In genomic region chr12:116366824-116367223, GRCh38 we compare ENCODE assay signal across 29 cellular contexts.
A peak's percentile ranks its signal among the peaks of the same experiment; 100 is the strongest.
DNase-seq lines count a peak whose midpoint lies in the region; ATAC-seq and TF ChIP-seq lines count a peak whose summit lies in the region.
"Had no signal": no experiment of that assay in that cellular context is flagged by ENCODE, and none has a peak within 500 bp of the region (broad histone marks: within the 10 kb centered on the region; RNA-seq: fewer than 3 reads in every experiment).

No MANE protein-coding gene starts in this region.

- H3K9me3 Mint-ChIP-seq in stimulated activated effector memory CD8-positive, alpha-beta T cell treated with anti-CD3 and anti-CD28 coated beads, Interleukin-12 subunit alpha, Interleukin-12 subunit beta, amount 100 ng/mL, for 72 hours: no peaks in the 10 kb centered on the region
- H3K9me3 Mint-ChIP-seq: activated CD8-positive, alpha-beta T cell treated with anti-CD3 and anti-CD28 coated beads for 36 hours; activated naive CD4-positive, alpha-beta T cell treated with anti-CD3 and anti-CD28 coated beads, Interleukin-2, amount 50 U/mL, for 72 hours; stimulated activated naive B cell treated with anti-CD40 and anti-IgM and Interleukin-4, amounts not matched to agents 10 μg/mL and 1 μg/mL and 100 μg/mL, for 72 hours had no signal

- 92% methylated on average over 6 of the region's 6 CpGs for WGBS in hepatocyte (ENCODE audit: low lambda C conversion rate, missing lambda C conversion rate)

- no peaks in the 10 kb centered on the region for H4K20me1 ChIP-seq in hepatocyte (ENCODE audit: insufficient read depth, poor library complexity, severe bottlenecking)

- H2AFZ ChIP-seq in hepatocyte: no peak overlapping the region

- intact Hi-C loops in left lung (cut with DNase I): no loop called here

- no peaks in the 10 kb centered on the region for H3K4me1 Mint-ChIP-seq in stimulated activated effector memory CD8-positive, alpha-beta T cell treated with anti-CD3 and anti-CD28 coated beads, Interleukin-12 subunit alpha, Interleukin-12 subunit beta, amount 100 ng/mL, for 72 hours
- H3K4me1 Mint-ChIP-seq: T-helper 17 cell had no signal

- DNase-seq in NCI-H1417 (lab: John Stamatoyannopoulos, UW) (peak in 2 of 3 experiments; percentile 31 to 51), NCI-H1417 treated with DMSO at 0.1 percent for 48 hours (lab: John Stamatoyannopoulos, UW) (no peak), NCI-H2029 (lab: John Stamatoyannopoulos, UW) (peak; percentile 80), left lung (no peak), SJCRH30 (no peak), hepatocyte (ENCODE audit: low spot score) (no peak)
- no peak for DNase-seq in stimulated activated effector memory CD8-positive, alpha-beta T cell treated with anti-CD3 and anti-CD28 coated beads, Interleukin-12 subunit alpha, Interleukin-12 subunit beta, amount 100 ng/mL, for 72 hours (ENCODE audit: low spot score in 2 of 2)
- DNase-seq: 8988T; activated CD4-positive, alpha-beta T cell treated with anti-CD3 and anti-CD28 coated beads for 1 hour; activated CD8-positive, alpha-beta T cell treated with anti-CD3 and anti-CD28 coated beads for 36 hours; AML-193; aorta; effector memory CD4-positive, alpha-beta T cell; erythroblast; KBM-7; mammary epithelial cell; NCI-H748 treated with DMSO at 0.1 percent for 48 hours; stimulated activated CD4-positive, alpha-beta T cell treated with anti-CD3 and anti-CD28 coated beads, Interleukin-4, amount 100 ng/mL, for 4 hours; stimulated activated naive B cell treated with anti-CD40 and anti-IgM and Interleukin-4, amounts not matched to agents 10 μg/mL and 1 μg/mL and 100 μg/mL, for 72 hours; T-helper 17 cell had no signal

- H3K27ac Mint-ChIP-seq in stimulated activated effector memory CD8-positive, alpha-beta T cell treated with anti-CD3 and anti-CD28 coated beads, Interleukin-12 subunit alpha, Interleukin-12 subunit beta, amount 100 ng/mL, for 72 hours: peak overlapping the region; percentile 9
- H3K27ac Mint-ChIP-seq: activated CD8-positive, alpha-beta T cell treated with anti-CD3 and anti-CD28 coated beads for 36 hours; activated naive CD4-positive, alpha-beta T cell treated with anti-CD3 and anti-CD28 coated beads, Interleukin-2, amount 50 U/mL, for 72 hours; stimulated activated naive B cell treated with anti-CD40 and anti-IgM and Interleukin-4, amounts not matched to agents 10 μg/mL and 1 μg/mL and 100 μg/mL, for 72 hours; T-helper 17 cell had no signal

- H3K4me3 Mint-ChIP-seq in stimulated activated effector memory CD8-positive, alpha-beta T cell treated with anti-CD3 and anti-CD28 coated beads, Interleukin-12 subunit alpha, Interleukin-12 subunit beta, amount 100 ng/mL, for 72 hours: no peak overlapping the region
- H3K4me3 Mint-ChIP-seq: activated CD8-positive, alpha-beta T cell treated with anti-CD3 and anti-CD28 coated beads for 36 hours; stimulated activated naive B cell treated with anti-CD40 and anti-IgM and Interleukin-4, amounts not matched to agents 10 μg/mL and 1 μg/mL and 100 μg/mL, for 72 hours; T-helper 17 cell had no signal

- H3K36me3 Mint-ChIP-seq in stimulated activated effector memory CD8-positive, alpha-beta T cell treated with anti-CD3 and anti-CD28 coated beads, Interleukin-12 subunit alpha, Interleukin-12 subunit beta, amount 100 ng/mL, for 72 hours: no peaks in the 10 kb centered on the region
- H3K36me3 Mint-ChIP-seq: activated naive CD4-positive, alpha-beta T cell treated with anti-CD3 and anti-CD28 coated beads, Interleukin-2, amount 50 U/mL, for 72 hours; stimulated activated naive B cell treated with anti-CD40 and anti-IgM and Interleukin-4, amounts not matched to agents 10 μg/mL and 1 μg/mL and 100 μg/mL, for 72 hours had no signal

- H3K4me3 ChIP-seq in left lung (no peak overlapping the region), SJCRH30 (no peak overlapping the region), hepatocyte (no peak overlapping the region)
- H3K4me3 ChIP-seq: cardiac muscle cell, coronary artery, HAP-1, MG63, sigmoid colon, suprapubic skin, vagina had no signal

- no peaks in the 10 kb centered on the region for H3K27me3 ChIP-seq in left lung
- H3K27me3 ChIP-seq in SJCRH30: no peaks in the 10 kb centered on the region
- no peaks in the 10 kb centered on the region for H3K27me3 ChIP-seq in hepatocyte
- H3K27me3 ChIP-seq: cardiac muscle cell, MG63, sigmoid colon, suprapubic skin, vagina had no signal

- H3K27ac ChIP-seq in left lung (peak overlapping the region; percentile 24 to 57), SJCRH30 (no peak overlapping the region), hepatocyte (no peak overlapping the region)
- H3K27ac ChIP-seq: cardiac muscle cell, coronary artery, suprapubic skin, vagina had no signal

- H3K9me2 ChIP-seq in hepatocyte (replicated peaks; ENCODE audit: insufficient read depth): no peaks in the 10 kb centered on the region

- H3K36me3 ChIP-seq in left lung (no peaks in the 10 kb centered on the region), SJCRH30 (no peaks in the 10 kb centered on the region), hepatocyte (replicated peaks; ENCODE audit: insufficient read depth, low read depth) (no peaks in the 10 kb centered on the region)
- H3K36me3 ChIP-seq: cardiac muscle cell, HAP-1, MG63, sigmoid colon, suprapubic skin, vagina had no signal

- H3K79me2 ChIP-seq in hepatocyte: no peaks in the 10 kb centered on the region

- H3K4me2 ChIP-seq in hepatocyte: no peak overlapping the region

- peak; percentile 85 for ATAC-seq in left lung
- ATAC-seq in stimulated activated effector memory CD8-positive, alpha-beta T cell treated with anti-CD3 and anti-CD28 coated beads, Interleukin-12 subunit alpha, Interleukin-12 subunit beta, amount 100 ng/mL, for 72 hours: no peak
- ATAC-seq in HG03520 (IDR thresholded peaks at IDR 0.05; ENCODE audit: unreplicated experiment): no peak
- ATAC-seq: activated CD8-positive, alpha-beta T cell treated with anti-CD3 and anti-CD28 coated beads for 36 hours; activated naive CD4-positive, alpha-beta T cell treated with anti-CD3 and anti-CD28 coated beads, Interleukin-2, amount 50 U/mL, for 72 hours; stimulated activated naive B cell treated with anti-CD40 and anti-IgM and Interleukin-4, amounts not matched to agents 10 μg/mL and 1 μg/mL and 100 μg/mL, for 72 hours; T-helper 17 cell had no signal

- no peak for TF ChIP-seq CTCF in left lung (IDR thresholded peaks at IDR 0.05)
- no peak for TF ChIP-seq CTCF in hepatocyte (IDR thresholded peaks at IDR 0.05; ENCODE audit: poor library complexity)

- no peaks in the 10 kb centered on the region for H3K4me1 ChIP-seq in left lung
- peaks cover under 1% of the 10 kb centered on the region for H3K4me1 ChIP-seq in SJCRH30
- peaks cover 5% of the 10 kb centered on the region for H3K4me1 ChIP-seq in hepatocyte (ENCODE audit: insufficient read depth)
- H3K4me1 ChIP-seq: HAP-1, suprapubic skin had no signal

- no peaks in the 10 kb centered on the region for H3K9me3 ChIP-seq in left lung
- no peaks in the 10 kb centered on the region for H3K9me3 ChIP-seq in SJCRH30 (replicated peaks)
- no peaks in the 10 kb centered on the region for H3K9me3 ChIP-seq in hepatocyte (ENCODE audit: low read depth)
- H3K9me3 ChIP-seq: HAP-1, MG63, sigmoid colon, suprapubic skin, vagina had no signal

Comparison
In these comparisons a context has a peak if more than half of its experiments do, and no peak if none do; other contexts are left out.
1. DNase-seq: peak in NCI-H1417 (2 of 3) and NCI-H2029 (single experiment); none in NCI-H1417 treated with DMSO at 0.1 percent for 48 hours (single experiment), left lung (0 of 2), stimulated activated effector memory CD8-positive, alpha-beta T cell treated with anti-CD3 and anti-CD28 coated beads, Interleukin-12 subunit alpha, Interleukin-12 subunit beta, amount 100 ng/mL, for 72 hours (0 of 2), SJCRH30 (0 of 2) and hepatocyte (single experiment).
2. H3K27ac ChIP-seq: peak in left lung (2 of 2); none in SJCRH30 (single experiment) and hepatocyte (single experiment).